1 cellular context compared by ENCODE assay signal in the genomic region with DNA sequence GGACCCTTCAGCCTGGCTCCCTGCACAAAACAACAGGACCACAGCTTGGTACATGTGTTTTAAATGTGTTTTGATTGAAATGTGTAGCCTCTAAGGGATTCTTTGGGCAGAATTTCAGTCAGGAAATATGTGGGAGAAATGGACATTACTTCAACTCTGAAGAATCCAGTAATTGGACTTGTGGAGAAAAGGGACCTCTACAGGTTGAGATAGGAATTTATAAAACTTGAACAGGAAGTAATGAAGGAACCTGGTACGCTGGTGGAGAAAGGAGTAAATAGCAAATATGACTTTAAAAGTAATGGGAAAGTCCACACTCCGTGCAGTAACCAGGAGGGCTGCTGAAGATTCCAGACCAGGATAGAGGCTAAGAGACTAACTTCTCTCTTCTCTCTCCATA.
TF ChIP-seq lines count a peak whose summit lies in the region.

No MANE protein-coding gene starts in this region.

TF ChIP-seq in SK-N-SH treated with all-trans-retinoic acid at 6 μM for 48 hours, 23 proteins besides CTCF, POLR2A, EP300 and RAD21 (continued from another document):
- TF ChIP-seq PATZ1 (CRISPR knock-in tag; IDR thresholded peaks at IDR 0.05; ENCODE audit: borderline replicate concordance) (no peak), ZC3H10 (CRISPR knock-in tag; IDR thresholded peaks at IDR 0.05) (no peak), ISL1 (CRISPR knock-in tag; IDR thresholded peaks at IDR 0.05) (no peak), OSR1 (CRISPR knock-in tag; IDR thresholded peaks at IDR 0.05) (no peak), ZFP3 (CRISPR knock-in tag; IDR thresholded peaks at IDR 0.05) (no peak), PPARA (CRISPR knock-in tag; IDR thresholded peaks at IDR 0.05; ENCODE audit: borderline replicate concordance) (no peak)
